Comparison of ENCODE assay signal across 9 cellular contexts in the genomic region with DNA sequence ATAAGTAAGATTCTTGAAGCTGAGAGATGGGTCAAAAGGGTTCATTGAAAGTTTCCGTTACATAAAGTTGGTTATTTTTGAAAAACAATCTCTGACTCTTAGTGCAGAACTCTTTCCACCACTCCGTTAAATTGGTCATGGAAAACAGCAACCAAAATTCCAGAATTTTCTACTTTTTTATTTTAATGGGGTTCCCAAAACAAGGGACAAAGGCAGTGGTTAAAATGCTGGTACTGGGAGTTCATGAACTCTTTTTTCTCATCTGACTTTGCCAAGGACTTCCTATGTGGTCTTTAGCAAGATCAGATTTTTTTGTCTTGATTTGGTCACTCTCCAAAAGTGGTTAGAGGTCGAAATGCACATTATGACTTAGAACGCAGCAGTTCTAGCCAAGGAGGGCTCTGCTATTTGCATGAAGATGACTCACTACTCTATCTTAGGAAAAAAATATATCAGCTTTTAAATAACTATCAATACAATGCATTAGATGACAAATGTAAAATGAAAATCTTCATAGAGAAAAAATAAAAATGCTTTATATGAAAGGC.
A peak's percentile ranks its signal among the peaks of the same experiment; 100 is the strongest.
DNase-seq lines count a peak whose midpoint lies in the region; ATAC-seq and TF ChIP-seq lines count a peak whose summit lies in the region.
"Had no signal": no experiment of that assay in that cellular context is flagged by ENCODE, and none has a peak within 500 bp of the region (broad histone marks: within the 10 kb centered on the region; RNA-seq: fewer than 3 reads in every experiment).

No MANE protein-coding gene starts in this region.

- H3K27me3 ChIP-seq in Peyer's patch: no peaks in the 10 kb centered on the region

- no peak for TF ChIP-seq CTCF in AG04449 (IDR thresholded peaks at IDR 0.05; ENCODE audit: insufficient read depth, low read length, missing control alignments)
- TF ChIP-seq CTCF in Peyer's patch (IDR thresholded peaks at IDR 0.05): no peak

- no peaks in the 10 kb centered on the region for H3K36me3 ChIP-seq in Peyer's patch

- ATAC-seq in GM19351 (IDR thresholded peaks at IDR 0.05; ENCODE audit: unreplicated experiment) (peak; percentile 86), HG03439 (IDR thresholded peaks at IDR 0.05; ENCODE audit: unreplicated experiment) (peak; percentile 83), GM19397 (IDR thresholded peaks at IDR 0.05; ENCODE audit: unreplicated experiment) (no peak)

- H3K27ac ChIP-seq in Peyer's patch: peak overlapping the region in 1 of 4 donors; percentile 7

- CTCF ChIA-PET in AG04449 (lab: Yijun Ruan, JAX): interaction anchor here (1.8 kb wide), 1 partner anchor 53 kb away, joined by 9 read pairs; no protein-coding TSS in a partner anchor

- POLR2A ChIA-PET in AG04449 (lab: Yijun Ruan, JAX): no interaction called here

- DNase-seq in AG04449 (ENCODE audit: low read depth, low spot score) (peak; percentile 88), epidermal melanocyte (ENCODE audit: insufficient read length, low spot score) (peak; percentile 22), NOMO-1 treated with DMSO at 0.1 percent for 48 hours (lab: John Stamatoyannopoulos, UW; ENCODE audit: unreplicated experiment) (no peak), Peyer's patch (no peak), iPS-NIHi11 (ENCODE audit: low spot score) (no peak)
- DNase-seq: CD8-positive, alpha-beta memory T cell had no signal

- no peak for TF ChIP-seq POLR2A in Peyer's patch (IDR thresholded peaks at IDR 0.05)

- H3K4me3 ChIP-seq in AG04449 (ENCODE audit: low read depth, low read length) (no peak overlapping the region), Peyer's patch (no peak overlapping the region)

- H3K9me3 ChIP-seq in Peyer's patch: no peaks in the 10 kb centered on the region

- peaks cover 0 to 6% (median 0%) of the 10 kb centered on the region in 4 donors for H3K4me1 ChIP-seq in Peyer's patch

Comparison
In these comparisons a context has a peak if more than half of its experiments do, and no peak if none do; other contexts are left out.
1. DNase-seq: peak in AG04449 (single experiment) and epidermal melanocyte (single experiment); none in NOMO-1 treated with DMSO at 0.1 percent for 48 hours (single experiment), Peyer's patch (0 of 3) and iPS-NIHi11 (single experiment).